In the genomic region with DNA sequence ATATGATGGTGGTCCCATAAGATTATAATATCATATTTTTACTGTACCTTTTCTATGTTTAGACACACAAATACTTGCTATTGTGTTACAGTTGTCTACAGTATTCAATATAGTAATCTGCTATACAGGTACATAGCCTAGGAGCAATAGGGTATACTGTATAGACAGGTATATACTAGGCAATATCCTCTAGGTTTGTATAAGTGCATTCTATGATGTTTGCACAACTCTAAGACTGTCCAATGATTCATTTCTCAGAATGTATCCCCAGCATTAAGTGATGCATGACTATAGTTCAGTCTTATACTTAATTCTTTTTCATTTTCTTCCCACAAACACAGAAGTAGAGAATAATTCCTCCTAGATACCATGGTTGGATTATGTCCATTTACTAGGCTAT, we compare ENCODE assay signal across 28 cellular contexts.
"Had no signal": no experiment of that assay in that cellular context is flagged by ENCODE, and none has a peak within 500 bp of the region (broad histone marks: within the 10 kb centered on the region; RNA-seq: fewer than 3 reads in every experiment).

No MANE protein-coding gene starts in this region.

- H3K27ac ChIP-seq: heart right ventricle, hepatocyte, left ventricle myocardium inferior, pancreas, prostate gland, skin epidermis, tibial nerve, uterus had no signal

- H3K9me3 Mint-ChIP-seq: memory B cell; naive thymus-derived CD4-positive, alpha-beta T cell; stimulated activated naive B cell treated with anti-CD40 and anti-IgM and Interleukin-4, amounts not matched to agents 10 μg/mL and 1 μg/mL and 100 μg/mL, for 72 hours; stimulated activated naive CD8-positive, alpha-beta T cell treated with anti-CD3 and anti-CD28 coated beads, Interleukin-15, Interleukin-2, amounts not matched to agents 100 ng/mL and 50 ng/mL, for 24 hours; type B pancreatic cell had no signal

- H3K36me3 Mint-ChIP-seq: memory B cell; naive thymus-derived CD4-positive, alpha-beta T cell; natural killer cell treated with Interleukin-12 subunit alpha and Interleukin-12 subunit beta and Interleukin-15 and Interleukin-18, amount 100 ng/mL, for 72 hours; stimulated activated naive B cell treated with anti-CD40 and anti-IgM and Interleukin-4, amounts not matched to agents 10 μg/mL and 1 μg/mL and 100 μg/mL, for 72 hours had no signal

- ATAC-seq: heart right ventricle; mucosa of descending colon; naive thymus-derived CD4-positive, alpha-beta T cell; natural killer cell treated with Interleukin-12 subunit alpha and Interleukin-12 subunit beta and Interleukin-15 and Interleukin-18, amount 100 ng/mL, for 72 hours; pancreas; right cardiac atrium; sciatic nerve had no signal

- H3K4me3 Mint-ChIP-seq: memory B cell; naive thymus-derived CD4-positive, alpha-beta T cell; natural killer cell treated with Interleukin-12 subunit alpha and Interleukin-12 subunit beta and Interleukin-15 and Interleukin-18, amount 100 ng/mL, for 72 hours; neural crest cell; stimulated activated naive B cell treated with anti-CD40 and anti-IgM and Interleukin-4, amounts not matched to agents 10 μg/mL and 1 μg/mL and 100 μg/mL, for 72 hours; stimulated activated naive CD8-positive, alpha-beta T cell treated with anti-CD3 and anti-CD28 coated beads, Interleukin-15, Interleukin-2, amounts not matched to agents 100 ng/mL and 50 ng/mL, for 24 hours; type B pancreatic cell had no signal

- H3K27me3 ChIP-seq: heart right ventricle, hepatocyte, pancreas, tibial nerve, uterus had no signal

- DNase-seq: heart right ventricle; islet precursor cell; left ventricle myocardium inferior; midbrain; mucosa of descending colon; naive thymus-derived CD4-positive, alpha-beta T cell; nucleus accumbens; pancreas; posterior cingulate gyrus; retina; right cardiac atrium; stimulated activated CD4-positive, alpha-beta T cell treated with anti-CD3 and anti-CD28 coated beads, Interleukin-12 subunit alpha, Interleukin-12 subunit beta, amount 100 ng/mL, for 4 hours; stimulated activated CD4-positive, alpha-beta T cell treated with anti-CD3 and anti-CD28 coated beads, Interleukin-15, amount 100 ng/mL, for 24 hours; stimulated activated CD4-positive, alpha-beta T cell treated with anti-CD3 and anti-CD28 coated beads, Interleukin-2, amount 100 ng/mL, for 24 hours; stimulated activated CD4-positive, alpha-beta T cell treated with anti-CD3 and anti-CD28 coated beads, Interleukin-4, amount 100 ng/mL, for 24 hours; stimulated activated naive B cell treated with anti-CD40 and anti-IgM and Interleukin-4, amounts not matched to agents 10 μg/mL and 1 μg/mL and 100 μg/mL, for 72 hours; substantia nigra; uterus had no signal

- H3K27me3 Mint-ChIP-seq: memory B cell; naive thymus-derived CD4-positive, alpha-beta T cell; natural killer cell treated with Interleukin-12 subunit alpha and Interleukin-12 subunit beta and Interleukin-15 and Interleukin-18, amount 100 ng/mL, for 72 hours; stimulated activated naive B cell treated with anti-CD40 and anti-IgM and Interleukin-4, amounts not matched to agents 10 μg/mL and 1 μg/mL and 100 μg/mL, for 72 hours; stimulated activated naive CD8-positive, alpha-beta T cell treated with anti-CD3 and anti-CD28 coated beads, Interleukin-15, Interleukin-2, amounts not matched to agents 100 ng/mL and 50 ng/mL, for 24 hours; type B pancreatic cell had no signal

- H3K4me1 ChIP-seq: heart right ventricle, left ventricle myocardium inferior, pancreas, prostate gland, tibial nerve, uterus had no signal

- H3K36me3 ChIP-seq: left ventricle myocardium inferior, pancreas, prostate gland, tibial nerve, uterus had no signal

- H3K9me3 ChIP-seq: heart right ventricle, left ventricle myocardium inferior, mucosa of descending colon, pancreas, prostate gland, tibial nerve, uterus had no signal

- H3K27ac Mint-ChIP-seq: memory B cell; naive thymus-derived CD4-positive, alpha-beta T cell; natural killer cell treated with Interleukin-12 subunit alpha and Interleukin-12 subunit beta and Interleukin-15 and Interleukin-18, amount 100 ng/mL, for 72 hours; stimulated activated naive B cell treated with anti-CD40 and anti-IgM and Interleukin-4, amounts not matched to agents 10 μg/mL and 1 μg/mL and 100 μg/mL, for 72 hours; stimulated activated naive CD8-positive, alpha-beta T cell treated with anti-CD3 and anti-CD28 coated beads, Interleukin-15, Interleukin-2, amounts not matched to agents 100 ng/mL and 50 ng/mL, for 24 hours; type B pancreatic cell had no signal

- H3K4me1 Mint-ChIP-seq: memory B cell; naive thymus-derived CD4-positive, alpha-beta T cell; stimulated activated naive B cell treated with anti-CD40 and anti-IgM and Interleukin-4, amounts not matched to agents 10 μg/mL and 1 μg/mL and 100 μg/mL, for 72 hours had no signal

- H3K4me3 ChIP-seq: heart right ventricle, hepatocyte, left ventricle myocardium inferior, mucosa of descending colon, pancreas, prostate gland, skin epidermis, tibial nerve, uterus had no signal
